ENCODE assay signal across 7 cellular contexts in genomic region chr15:53978248-53978906, GRCh38. TPM values are rescaled to one million over a fixed set of nuclear protein-coding genes. Genes with fewer than 3 reads are reported as not detected.
DNase-seq lines count a peak whose midpoint lies in the region; ATAC-seq and TF ChIP-seq lines count a peak whose summit lies in the region.

Gene UNC13C, plus strand, starts transcription at chr15:53978441. Its CDS starts 34,463 bp downstream, at chr15:54012904.

- peak within 1 kb of the TSS; percentile 69 to 74 for H3K27ac ChIP-seq in ascending aorta
- no peak within 1 kb of the TSS for H3K27ac ChIP-seq in stomach smooth muscle (ENCODE audit: low read length)

- peak; percentile 14 for DNase-seq in NCI-H1092 (lab: John Stamatoyannopoulos, UW)
- peak in 1 of 2 donors; percentile 63 for DNase-seq in ascending aorta (ENCODE audit: low spot score in 2 of 2)
- DNase-seq in islet precursor cell, result peak; percentile 77
- no peak for DNase-seq in DMS153 treated with DMSO at 0.1 percent for 48 hours (lab: John Stamatoyannopoulos, UW; ENCODE audit: unreplicated experiment)
- no peak for DNase-seq in posterior vena cava (ENCODE audit: low spot score)

- H3K36me3 ChIP-seq in ascending aorta (no peaks in the 10 kb centered on the region), stomach smooth muscle (ENCODE audit: control insufficient read depth in 2 of 2, insufficient read depth in 2 of 2, low read length in 2 of 2) (no peaks in the 10 kb centered on the region)

- no peaks in the 10 kb centered on the region for H3K27me3 ChIP-seq in ascending aorta
- H3K27me3 ChIP-seq in stomach smooth muscle (ENCODE audit: control insufficient read depth in 1 of 2, insufficient read depth in 2 of 2, low read length in 2 of 2), result peaks cover 0 to 3% of the 10 kb centered on the region in 2 donors

- H3K4me3 ChIP-seq in ascending aorta (peak within 1 kb of the TSS; percentile 45 to 65), stomach smooth muscle (ENCODE audit: low read length in 2 of 2) (peak within 1 kb of the TSS; percentile 74)

- H3K9me3 ChIP-seq in ascending aorta (no peaks in the 10 kb centered on the region), stomach smooth muscle (ENCODE audit: control insufficient read depth in 2 of 2, low read length in 2 of 2) (no peaks in the 10 kb centered on the region)

- intact Hi-C loops in ascending aorta (cut with DNase I), result loop anchor here (10.0 kb wide), 4 partner anchors 986 to 1316 kb away; partner anchors contain the start of gene RSL24D1
- intact Hi-C loops in posterior vena cava (cut with DNase I), result no loop called here

- ATAC-seq in HG03432 (IDR thresholded peaks at IDR 0.05; ENCODE audit: unreplicated experiment), result no peak

- H3K4me1 ChIP-seq in ascending aorta, result no peaks in the 10 kb centered on the region
- H3K4me1 ChIP-seq in stomach smooth muscle (ENCODE audit: control insufficient read depth, insufficient read depth, low read length), result no peaks in the 10 kb centered on the region

- TF ChIP-seq CTCF in ascending aorta (IDR thresholded peaks at IDR 0.05), result no peak

- H3K9ac ChIP-seq in stomach smooth muscle (ENCODE audit: low read length in 2 of 2), result peak within 1 kb of the TSS; percentile 10 to 22

RNA-seq across cellular contexts. Expression of gene UNC13C, which starts in this region (rescaled TPM):
- total RNA-seq in ascending aorta, result 2.0 TPM
- total RNA-seq in posterior vena cava, result under 1 TPM; 0.05 to 0.14 TPM

Comparison
In these comparisons a context has a peak if more than half of its experiments do, and no peak if none do; other contexts are left out.
1. DNase-seq: peak in NCI-H1092 (single experiment) and islet precursor cell (single experiment); none in DMS153 treated with DMSO at 0.1 percent for 48 hours (single experiment) and posterior vena cava (single experiment).